ENCODE assay signal across 23 cellular contexts in genomic region chr12:47039079-47039478, GRCh38. TPM values are rescaled to one million over a fixed set of nuclear protein-coding genes. Genes with fewer than 3 reads are reported as not detected.
DNase-seq lines count a peak whose midpoint lies in the region; ATAC-seq, FAIRE-seq and TF ChIP-seq lines count a peak whose summit lies in the region.
"Had no signal": no experiment of that assay in that cellular context is flagged by ENCODE, and none has a peak within 500 bp of the region (broad histone marks: within the 10 kb centered on the region; RNA-seq: fewer than 3 reads in every experiment).

No MANE protein-coding gene starts in this region.

- H3K9me3 ChIP-seq in A549 (peaks cover 4% of the 10 kb centered on the region; the same call in 1 of the 3 replicates), left ventricle myocardium inferior (replicated peaks) (peaks cover 14% of the 10 kb centered on the region)

- TF ChIP-seq CTCF in A549 (IDR thresholded peaks at IDR 0.05) (no peak), nephron (IDR thresholded peaks at IDR 0.05; ENCODE audit: unreplicated experiment in 3 of 3) (no peak), left ventricle myocardium inferior (IDR thresholded peaks at IDR 0.05; ENCODE audit: borderline replicate concordance) (no peak)

- TF ChIP-seq POLR2A in A549 (IDR thresholded peaks at IDR 0.05; ENCODE audit: low read length): no peak

- H3K36me3 Mint-ChIP-seq in nephron (ENCODE audit: low read depth): no peaks in the 10 kb centered on the region
- H3K36me3 Mint-ChIP-seq: CD8-positive, alpha-beta memory T cell had no signal

- DNase-seq in A549 (ENCODE audit: low read depth in 1 of 2, low spot score in 1 of 2) (peak in 1 of 2 experiments; percentile 41), OCI-M1 (lab: John Stamatoyannopoulos, UW) (peak; percentile 68), epithelial cell of prostate (ENCODE audit: low read depth, low spot score) (no peak), posterior vena cava (ENCODE audit: low spot score) (no peak), left ventricle myocardium inferior (no peak)
- DNase-seq: CD8-positive, alpha-beta memory T cell; DMS79 treated with DMSO at 0.1 percent for 48 hours; H9; HFFc6; Kasumi-1; MG63; NCI-H1417; NCI-H187; NCI-H2107; NCI-H2227 treated with DMSO at 0.1 percent for 48 hours; NCI-H510A; NCI-H748 treated with DMSO at 0.1 percent for 48 hours; NK-92 treated with Interleukin-12 subunit alpha and Interleukin-12 subunit beta, amount 100 ng/mL, for 24 hours; Right ventricle myocardium superior had no signal

- H3K27ac ChIP-seq in A549: peak overlapping the region; percentile 85 to 93
- H3K27ac ChIP-seq in epithelial cell of prostate: peak overlapping the region; percentile 73
- H3K27ac ChIP-seq in left ventricle myocardium inferior (replicated peaks): no peak overlapping the region
- H3K27ac ChIP-seq: C4-2B had no signal

- CTCF ChIA-PET in A549 (lab: Yijun Ruan, JAX): interaction anchor here (0.6 to 1.6 kb wide), 2 partner anchors 237 to 358 kb away, joined by 3 to 5 read pairs; no protein-coding TSS in a partner anchor

- POLR2A ChIA-PET in A549 (lab: Yijun Ruan, JAX): interaction anchor here (1.1 to 2.4 kb wide), 5 partner anchors 29 to 239 kb away, joined by 3 to 13 read pairs (median 4); partner anchors contain the start of genes AMIGO2 and PCED1B

- peaks cover 10% of the 10 kb centered on the region for H3K4me1 Mint-ChIP-seq in nephron

- FAIRE-seq in A549 (lab: Jason Lieb, UNC): peak; percentile 89

- no peak overlapping the region for H3K4me3 Mint-ChIP-seq in nephron
- H3K4me3 Mint-ChIP-seq: CD8-positive, alpha-beta memory T cell; H9; HFFc6 had no signal

- no peaks in the 10 kb centered on the region for H3K27me3 Mint-ChIP-seq in nephron (ENCODE audit: low read depth)

- peaks cover 8% of the 10 kb centered on the region for H3K27me3 ChIP-seq in left ventricle myocardium inferior (ENCODE audit: low read depth)
- H3K27me3 ChIP-seq: MG63 had no signal

- TF ChIP-seq EP300 in A549 (IDR thresholded peaks at IDR 0.05): no peak

- H3K4me2 ChIP-seq in A549: peak overlapping the region; percentile 83

- peak overlapping the region; percentile 63 to 96 (median 63) for H3K27ac Mint-ChIP-seq in nephron

- peaks cover 3% of the 10 kb centered on the region for H3K9me3 Mint-ChIP-seq in nephron
- H3K9me3 Mint-ChIP-seq: CD8-positive, alpha-beta memory T cell; HFFc6 had no signal

- ATAC-seq in A549 (0 out of 6 replicates have a peak, but pooled peaks of 1 of the 2 experiments have one; percentile 3), GM19463 (IDR thresholded peaks at IDR 0.05; ENCODE audit: unreplicated experiment) (no peak), GM21786 (IDR thresholded peaks at IDR 0.05; ENCODE audit: unreplicated experiment) (no peak)

- intact Hi-C loops in posterior vena cava (cut with DNase I): loop anchor here in 1 of 2 donors (10.0 kb wide), 1 partner anchor 356 kb away; no protein-coding TSS in a partner anchor
- intact Hi-C loops in left ventricle myocardium inferior (cut with micrococcal nuclease): loop anchor here (10.0 kb wide), 2 partner anchors 266 to 356 kb away; no protein-coding TSS in a partner anchor

- H3K4me1 ChIP-seq in A549: peaks cover 49% of the 10 kb centered on the region
- no peaks in the 10 kb centered on the region for H3K4me1 ChIP-seq in left ventricle myocardium inferior

- 6% methylated on average over 2 of the region's 2 CpGs for WGBS in A549 (ENCODE audit: missing lambda C conversion rate)

- TF ChIP-seq RAD21 in A549 (conservative IDR thresholded peaks at IDR 0.05 in 1 of 2, IDR thresholded peaks at IDR 0.05 in 1 of 2): no peak

- no peaks in the 10 kb centered on the region for H3K36me3 ChIP-seq in left ventricle myocardium inferior
- H3K36me3 ChIP-seq: MG63 had no signal

- H3K4me3 ChIP-seq in A549 (peak overlapping the region; percentile 38), left ventricle myocardium inferior (no peak overlapping the region)
- H3K4me3 ChIP-seq: MG63 had no signal

TF ChIP-seq in A549, 52 proteins besides CTCF, POLR2A, EP300 and RAD21:
- TF ChIP-seq HOXB5 (CRISPR knock-in tag; IDR thresholded peaks at IDR 0.05) (no peak), HOXA7 (CRISPR knock-in tag; IDR thresholded peaks at IDR 0.05) (peak; percentile 97), ZFP36 (IDR thresholded peaks at IDR 0.05; ENCODE audit: borderline replicate concordance, partially characterized antibody) (no peak), CBX8 (IDR thresholded peaks at IDR 0.05) (no peak), HDAC2 (IDR thresholded peaks at IDR 0.05) (no peak), NPAS2 (CRISPR knock-in tag; IDR thresholded peaks at IDR 0.05; ENCODE audit: borderline replicate concordance) (no peak), TP53 (CRISPR knock-in tag; IDR thresholded peaks at IDR 0.05) (no peak), USF2 (IDR thresholded peaks at IDR 0.05) (no peak), EHF (CRISPR knock-in tag; IDR thresholded peaks at IDR 0.05) (peak; percentile 76; the same call in 1 of the 2 replicates), TFCP2L1 (CRISPR knock-in tag; IDR thresholded peaks at IDR 0.05) (peak; percentile 88; the same call in 1 of the 2 replicates), E2F6 (IDR thresholded peaks at IDR 0.05; ENCODE audit: borderline replicate concordance, low read depth) (no peak), FOSL2 (IDR thresholded peaks at IDR 0.05) (no peak), FOSL2 (CRISPR knock-in tag; IDR thresholded peaks at IDR 0.05) (peak; percentile 25), RNF2 (IDR thresholded peaks at IDR 0.05; ENCODE audit: borderline replicate concordance, low read depth) (no peak), FOSB (CRISPR knock-in tag; IDR thresholded peaks at IDR 0.05) (peak; percentile 91), RARB (CRISPR knock-in tag; IDR thresholded peaks at IDR 0.05) (peak; percentile 71; the same call in 1 of the 2 replicates), CEBPB (IDR thresholded peaks at IDR 0.05) (no peak), HMGXB4 (CRISPR knock-in tag; IDR thresholded peaks at IDR 0.05; ENCODE audit: borderline replicate concordance) (peak; percentile 10; the same call in 1 of the 2 replicates), CHD4 (IDR thresholded peaks at IDR 0.05; ENCODE audit: borderline replicate concordance) (no peak)

RNA-seq across cellular contexts. Expression of gene PCED1B, which starts 40.3 kb away (rescaled TPM):
- 74.6 and 92.2 TPM in 2 replicates for polyA plus RNA-seq in A549 (2011; rRNA removed)
- polyA plus RNA-seq in A549 (2012; cell fraction: cytosol; rRNA removed): 104 and 133 TPM in 2 replicates
- 247 TPM in 2 replicates for polyA plus RNA-seq in A549 (2012; cell fraction: nucleus; rRNA removed)
- polyA plus RNA-seq in A549 (2017; fragmentation: RNase III; extraction: RNeasy Plus Mini Kit Qiagen cat#74134 plus additional on column Dnase treatment): 92.7 to 122 TPM (median 108 TPM) in 3 replicates
- polyA minus RNA-seq in A549 (2011; rRNA and poly(A)+ RNA removed): 75.0 and 84.8 TPM in 2 replicates
- 1 to 10 TPM; 5.7 to 7.2 TPM for total RNA-seq in posterior vena cava
- total RNA-seq in left ventricle myocardium inferior: 0.55 TPM

RNA-seq across cellular contexts. Expression of gene AMIGO2, which starts 40.7 kb away (rescaled TPM):
- polyA plus RNA-seq in A549 (2011; rRNA removed): 636 and 690 TPM in 2 replicates
- 131 and 181 TPM in 2 replicates for polyA plus RNA-seq in A549 (2012; cell fraction: cytosol; rRNA removed)
- 104 and 164 TPM in 2 replicates for polyA plus RNA-seq in A549 (2012; cell fraction: nucleus; rRNA removed)
- 196 to 288 TPM (median 273 TPM) in 3 replicates for polyA plus RNA-seq in A549 (2017; fragmentation: RNase III; extraction: RNeasy Plus Mini Kit Qiagen cat#74134 plus additional on column Dnase treatment)
- polyA minus RNA-seq in A549 (2011; rRNA and poly(A)+ RNA removed): 293 and 311 TPM in 2 replicates
- 10 to 100 TPM; 19.7 to 38.1 TPM for total RNA-seq in posterior vena cava
- 2.3 TPM for total RNA-seq in left ventricle myocardium inferior
